1 cellular context compared by ENCODE assay signal in the genomic region with DNA sequence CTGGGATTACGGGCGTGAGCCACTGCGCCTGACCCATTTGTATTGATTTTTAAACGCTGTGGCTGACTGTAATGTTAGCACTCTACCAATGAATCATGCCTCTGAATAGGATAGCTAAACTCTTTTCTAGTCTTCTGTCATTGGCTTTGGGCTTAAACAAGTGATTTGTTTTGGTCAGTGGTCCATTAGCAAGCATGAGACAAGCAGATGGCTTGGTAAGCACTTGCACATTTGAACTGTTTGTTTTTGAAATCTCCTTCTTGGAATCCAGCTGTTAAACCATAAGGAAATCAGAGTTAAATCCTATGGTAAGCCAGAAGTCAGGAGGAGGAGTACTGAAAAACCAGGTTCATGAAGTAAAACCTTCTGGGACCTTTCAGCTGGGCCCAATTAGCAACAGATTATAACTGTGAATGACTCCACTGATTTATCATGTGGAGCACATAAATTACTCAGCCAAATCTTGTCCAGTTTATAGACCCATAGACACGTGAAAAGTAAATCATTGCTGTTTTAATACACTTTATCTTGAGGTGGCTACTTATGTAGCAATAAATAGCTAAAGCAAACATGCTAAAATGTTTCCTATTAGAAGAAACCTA.
TF ChIP-seq lines count a peak whose summit lies in the region.

No MANE protein-coding gene starts in this region.

TF ChIP-seq in GM23338, 12 proteins besides CTCF, POLR2A, EP300 and RAD21 (continued from another document):
- TF ChIP-seq, protein P1, sequence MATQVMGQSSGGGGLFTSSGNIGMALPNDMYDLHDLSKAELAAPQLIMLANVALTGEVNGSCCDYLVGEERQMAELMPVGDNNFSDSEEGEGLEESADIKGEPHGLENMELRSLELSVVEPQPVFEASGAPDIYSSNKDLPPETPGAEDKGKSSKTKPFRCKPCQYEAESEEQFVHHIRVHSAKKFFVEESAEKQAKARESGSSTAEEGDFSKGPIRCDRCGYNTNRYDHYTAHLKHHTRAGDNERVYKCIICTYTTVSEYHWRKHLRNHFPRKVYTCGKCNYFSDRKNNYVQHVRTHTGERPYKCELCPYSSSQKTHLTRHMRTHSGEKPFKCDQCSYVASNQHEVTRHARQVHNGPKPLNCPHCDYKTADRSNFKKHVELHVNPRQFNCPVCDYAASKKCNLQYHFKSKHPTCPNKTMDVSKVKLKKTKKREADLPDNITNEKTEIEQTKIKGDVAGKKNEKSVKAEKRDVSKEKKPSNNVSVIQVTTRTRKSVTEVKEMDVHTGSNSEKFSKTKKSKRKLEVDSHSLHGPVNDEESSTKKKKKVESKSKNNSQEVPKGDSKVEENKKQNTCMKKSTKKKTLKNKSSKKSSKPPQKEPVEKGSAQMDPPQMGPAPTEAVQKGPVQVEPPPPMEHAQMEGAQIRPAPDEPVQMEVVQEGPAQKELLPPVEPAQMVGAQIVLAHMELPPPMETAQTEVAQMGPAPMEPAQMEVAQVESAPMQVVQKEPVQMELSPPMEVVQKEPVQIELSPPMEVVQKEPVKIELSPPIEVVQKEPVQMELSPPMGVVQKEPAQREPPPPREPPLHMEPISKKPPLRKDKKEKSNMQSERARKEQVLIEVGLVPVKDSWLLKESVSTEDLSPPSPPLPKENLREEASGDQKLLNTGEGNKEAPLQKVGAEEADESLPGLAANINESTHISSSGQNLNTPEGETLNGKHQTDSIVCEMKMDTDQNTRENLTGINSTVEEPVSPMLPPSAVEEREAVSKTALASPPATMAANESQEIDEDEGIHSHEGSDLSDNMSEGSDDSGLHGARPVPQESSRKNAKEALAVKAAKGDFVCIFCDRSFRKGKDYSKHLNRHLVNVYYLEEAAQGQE (IDR thresholded peaks at IDR 0.05; ENCODE audit: unreplicated experiment): no peak
